In genomic region chr22:29245626-29246385, GRCh38 we compare ENCODE assay signal across 7 cellular contexts. TPM values are rescaled to one million over a fixed set of nuclear protein-coding genes. Genes with fewer than 3 reads are reported as not detected.
A peak's percentile ranks its signal among the peaks of the same experiment; 100 is the strongest.
DNase-seq lines count a peak whose midpoint lies in the region; ATAC-seq, FAIRE-seq and TF ChIP-seq lines count a peak whose summit lies in the region.

No MANE protein-coding gene starts in this region.

- H3K27me3 Mint-ChIP-seq in activated naive CD8-positive, alpha-beta T cell treated with anti-CD3 and anti-CD28 coated beads, Interleukin-2, amount 50 U/mL, for 24 hours = peaks cover 11% of the 10 kb centered on the region

- intact Hi-C loops in left ventricle myocardium superior (cut with micrococcal nuclease) = no loop called here
- intact Hi-C loops in sigmoid colon (cut with DNase I) = loop anchor here (2.0 to 10.0 kb wide), 3 partner anchors 39 to 171 kb away; partner anchors contain the start of gene KREMEN1

- WGBS in sigmoid colon, 2 donors = 31 to 48% methylated on average over 11 of the region's 11 CpGs

- peaks cover 13% of the 10 kb centered on the region for H3K9me3 Mint-ChIP-seq in activated naive CD8-positive, alpha-beta T cell treated with anti-CD3 and anti-CD28 coated beads, Interleukin-2, amount 50 U/mL, for 24 hours

- H3K4me3 Mint-ChIP-seq in activated naive CD8-positive, alpha-beta T cell treated with anti-CD3 and anti-CD28 coated beads, Interleukin-2, amount 50 U/mL, for 24 hours = no peak overlapping the region

- H3K4me1 Mint-ChIP-seq in activated naive CD8-positive, alpha-beta T cell treated with anti-CD3 and anti-CD28 coated beads, Interleukin-2, amount 50 U/mL, for 24 hours = no peaks in the 10 kb centered on the region

- H3K27me3 ChIP-seq in sigmoid colon = no peaks in the 10 kb centered on the region

- peak; percentile 90 for ATAC-seq in activated naive CD8-positive, alpha-beta T cell treated with anti-CD3 and anti-CD28 coated beads, Interleukin-2, amount 50 U/mL, for 24 hours
- peak; percentile 92 for ATAC-seq in left ventricle myocardium superior
- no peak for ATAC-seq in HG02870 (IDR thresholded peaks at IDR 0.05; ENCODE audit: unreplicated experiment)

- H3K27ac ChIP-seq in sigmoid colon = no peak overlapping the region

- no peaks in the 10 kb centered on the region for H3K4me1 ChIP-seq in sigmoid colon

- TF ChIP-seq EP300 in sigmoid colon (IDR thresholded peaks at IDR 0.05) = no peak

- DNase-seq in GM12892 (ENCODE audit: insufficient read length) = peak; percentile 64
- peak; percentile 65 for DNase-seq in SW480 (ENCODE audit: low spot score)
- peak; percentile 69 for DNase-seq in activated naive CD8-positive, alpha-beta T cell treated with anti-CD3 and anti-CD28 coated beads, Interleukin-2, amount 50 U/mL, for 24 hours
- peak; percentile 81 for DNase-seq in left ventricle myocardium superior
- DNase-seq in sigmoid colon = peak; percentile 88

- no peaks in the 10 kb centered on the region for H3K36me3 ChIP-seq in sigmoid colon

- no peaks in the 10 kb centered on the region for H3K9me3 ChIP-seq in sigmoid colon

- no peaks in the 10 kb centered on the region for H3K36me3 Mint-ChIP-seq in activated naive CD8-positive, alpha-beta T cell treated with anti-CD3 and anti-CD28 coated beads, Interleukin-2, amount 50 U/mL, for 24 hours (ENCODE audit: low read depth)

- no peak overlapping the region for H3K4me3 ChIP-seq in sigmoid colon

- TF ChIP-seq CTCF in LNCAP (IDR thresholded peaks at IDR 0.05) = peak; percentile 98
- peak; percentile 84 to 98 (median 92) for TF ChIP-seq CTCF in sigmoid colon (IDR thresholded peaks at IDR 0.05)

- TF ChIP-seq POLR2A in GM12892 (IDR thresholded peaks at IDR 0.05; ENCODE audit: low read depth, low read length) (no peak), sigmoid colon (IDR thresholded peaks at IDR 0.05) (no peak)

- FAIRE-seq in GM12892 (lab: Jason Lieb, UNC) = peak; percentile 97

- no peak overlapping the region for H3K27ac Mint-ChIP-seq in activated naive CD8-positive, alpha-beta T cell treated with anti-CD3 and anti-CD28 coated beads, Interleukin-2, amount 50 U/mL, for 24 hours

RNA-seq across cellular contexts. Expression of gene RHBDD3, which starts 22.0 kb away (rescaled TPM):
- 8.0 TPM for polyA plus RNA-seq in GM12892 (2012; ENCODE audit: missing spikeins)
- 16.6 TPM for total RNA-seq in left ventricle myocardium superior
- 10 to 100 TPM; 16.1 to 20.5 (median 18.0) TPM for total RNA-seq in sigmoid colon
- polyA plus RNA-seq in sigmoid colon = 10 to 100 TPM in 1 of 3 donors, 1 to 10 TPM in 2; 5.4 to 40.7 (median 8.3) TPM

RNA-seq across cellular contexts. Expression of gene EWSR1, which starts 22.3 kb away (rescaled TPM):
- 159 TPM for polyA plus RNA-seq in GM12892 (2012; ENCODE audit: missing spikeins)
- 121 TPM for total RNA-seq in left ventricle myocardium superior
- total RNA-seq in sigmoid colon = 100 to 1,000 TPM; 170 to 233 (median 177) TPM
- polyA plus RNA-seq in sigmoid colon = 100 to 1,000 TPM in 1 of 3 donors, 10 to 100 TPM in 2; 81.4 to 182 (median 83.5) TPM

RNA-seq across cellular contexts. Expression of gene EMID1, which starts 40.1 kb away (rescaled TPM):
- 10.9 TPM for polyA plus RNA-seq in GM12892 (2012; ENCODE audit: missing spikeins)
- total RNA-seq in left ventricle myocardium superior (0.40 TPM), sigmoid colon (1 to 10 TPM in 2 of 4 donors, under 1 TPM in 2; 0.27 to 4.7 (median 1.2) TPM)
- polyA plus RNA-seq in sigmoid colon = 1 to 10 TPM; 3.2 to 5.9 (median 3.6) TPM
